1 cellular context compared by ENCODE assay signal in genomic region chr16:66483689-66484452, GRCh38.
A peak's percentile ranks its signal among the peaks of the same experiment; 100 is the strongest.
TF ChIP-seq lines count a peak whose summit lies in the region.

No MANE protein-coding gene starts in this region.

TF ChIP-seq in HepG2, 621 proteins besides CTCF, POLR2A, EP300 and RAD21 (continued from another document and continues in another):
- TF ChIP-seq ZBTB2 (CRISPR knock-in tag; IDR thresholded peaks at IDR 0.05; ENCODE audit: low read depth) (no peak), ATF7-NPFF (CRISPR knock-in tag; IDR thresholded peaks at IDR 0.05; ENCODE audit: low read depth) (no peak), CEBPB (IDR thresholded peaks at IDR 0.05; ENCODE audit: borderline replicate concordance, low read depth, low read length) (no peak), BRCA1 (CRISPR knock-in tag; IDR thresholded peaks at IDR 0.05) (no peak), HMGA1 (CRISPR knock-in tag; conservative IDR thresholded peaks at IDR 0.05) (no peak), ZNF251 (CRISPR knock-in tag; IDR thresholded peaks at IDR 0.05) (no peak), MIER2 (CRISPR knock-in tag; IDR thresholded peaks at IDR 0.05) (no peak), ZNF354B (CRISPR knock-in tag; IDR thresholded peaks at IDR 0.05) (no peak), ZNF510 (CRISPR knock-in tag; IDR thresholded peaks at IDR 0.05; ENCODE audit: low read depth) (no peak), ZNF646 (CRISPR knock-in tag; IDR thresholded peaks at IDR 0.05) (no peak), ZNF205 (CRISPR knock-in tag; IDR thresholded peaks at IDR 0.05) (no peak), KDM2A (CRISPR knock-in tag; IDR thresholded peaks at IDR 0.05; ENCODE audit: borderline replicate concordance, low read depth) (peak; percentile 73), XRCC5 (optimal IDR thresholded peaks at IDR 0.05; ENCODE audit: low read length) (peak; percentile 84), ZMYM4 (CRISPR knock-in tag; IDR thresholded peaks at IDR 0.05) (no peak), SRY (CRISPR knock-in tag; IDR thresholded peaks at IDR 0.05) (no peak), EZH2 (conservative IDR thresholded peaks at IDR 0.05; ENCODE audit: low read depth, low read length) (no peak), ZNF17 (CRISPR knock-in tag; IDR thresholded peaks at IDR 0.05) (no peak), ZGPAT (CRISPR knock-in tag; IDR thresholded peaks at IDR 0.05) (no peak), ATF7 (IDR thresholded peaks at IDR 0.05) (no peak), ATF7 (CRISPR knock-in tag; IDR thresholded peaks at IDR 0.05) (no peak), MYNN (CRISPR knock-in tag; IDR thresholded peaks at IDR 0.05; ENCODE audit: low read depth) (no peak), HNF4G (IDR thresholded peaks at IDR 0.05; ENCODE audit: borderline replicate concordance, low read depth, low read length) (no peak), HNF4G (CRISPR knock-in tag; IDR thresholded peaks at IDR 0.05; ENCODE audit: borderline replicate concordance, low read depth) (no peak), EEA1 (CRISPR knock-in tag; IDR thresholded peaks at IDR 0.05; ENCODE audit: borderline replicate concordance) (no peak), NR1H2 (CRISPR knock-in tag; IDR thresholded peaks at IDR 0.05; ENCODE audit: borderline replicate concordance, low read depth) (no peak), SP140L (CRISPR knock-in tag; IDR thresholded peaks at IDR 0.05; ENCODE audit: borderline replicate concordance) (no peak), ATM (IDR thresholded peaks at IDR 0.05; ENCODE audit: borderline replicate concordance) (no peak), FOXP1 (IDR thresholded peaks at IDR 0.05) (no peak), FOXP1 (CRISPR knock-in tag; IDR thresholded peaks at IDR 0.05) (no peak), ZNF569 (CRISPR knock-in tag; IDR thresholded peaks at IDR 0.05; ENCODE audit: borderline replicate concordance) (no peak), NR2F6 (IDR thresholded peaks at IDR 0.05) (no peak), NR2F6 (CRISPR knock-in tag; IDR thresholded peaks at IDR 0.05) (peak; percentile 40; the same call in 1 of the 2 replicates), ARNT (IDR thresholded peaks at IDR 0.05) (no peak), RARA (CRISPR knock-in tag; IDR thresholded peaks at IDR 0.05) (no peak), ZNF24 (IDR thresholded peaks at IDR 0.05) (no peak), KDM4B (CRISPR knock-in tag; IDR thresholded peaks at IDR 0.05) (0 out of 2 replicates have a peak, but pooled peaks have one; percentile 56), NPAS2 (CRISPR knock-in tag; IDR thresholded peaks at IDR 0.05; ENCODE audit: borderline replicate concordance) (no peak), NFIB (CRISPR knock-in tag; IDR thresholded peaks at IDR 0.05; ENCODE audit: borderline replicate concordance) (no peak), NFKB2 (CRISPR knock-in tag; IDR thresholded peaks at IDR 0.05; ENCODE audit: borderline replicate concordance) (no peak), ZNF737 (CRISPR knock-in tag; IDR thresholded peaks at IDR 0.05; ENCODE audit: borderline replicate concordance) (no peak), ARID4A (CRISPR knock-in tag; IDR thresholded peaks at IDR 0.05; ENCODE audit: borderline replicate concordance) (peak; percentile 18; the same call in 1 of the 2 replicates), ZFP36 (IDR thresholded peaks at IDR 0.05; ENCODE audit: borderline replicate concordance, low read depth, low read length, partially characterized antibody) (peak; percentile 14), NCOR1 (IDR thresholded peaks at IDR 0.05; ENCODE audit: borderline replicate concordance, low read length) (no peak)
- TF ChIP-seq, protein P1, sequence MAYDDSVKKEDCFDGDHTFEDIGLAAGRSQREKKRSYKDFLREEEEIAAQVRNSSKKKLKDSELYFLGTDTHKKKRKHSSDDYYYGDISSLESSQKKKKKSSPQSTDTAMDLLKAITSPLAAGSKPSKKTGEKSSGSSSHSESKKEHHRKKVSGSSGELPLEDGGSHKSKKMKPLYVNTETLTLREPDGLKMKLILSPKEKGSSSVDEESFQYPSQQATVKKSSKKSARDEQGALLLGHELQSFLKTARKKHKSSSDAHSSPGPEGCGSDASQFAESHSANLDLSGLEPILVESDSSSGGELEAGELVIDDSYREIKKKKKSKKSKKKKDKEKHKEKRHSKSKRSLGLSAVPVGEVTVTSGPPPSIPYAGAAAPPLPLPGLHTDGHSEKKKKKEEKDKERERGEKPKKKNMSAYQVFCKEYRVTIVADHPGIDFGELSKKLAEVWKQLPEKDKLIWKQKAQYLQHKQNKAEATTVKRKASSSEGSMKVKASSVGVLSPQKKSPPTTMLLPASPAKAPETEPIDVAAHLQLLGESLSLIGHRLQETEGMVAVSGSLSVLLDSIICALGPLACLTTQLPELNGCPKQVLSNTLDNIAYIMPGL (CRISPR knock-in tag; IDR thresholded peaks at IDR 0.05; ENCODE audit: borderline replicate concordance in 1 of 2, low read depth in 1 of 2) = peak; percentile 25 to 72; a peak in 1 of 4 replicates
- TF ChIP-seq, protein P2, sequence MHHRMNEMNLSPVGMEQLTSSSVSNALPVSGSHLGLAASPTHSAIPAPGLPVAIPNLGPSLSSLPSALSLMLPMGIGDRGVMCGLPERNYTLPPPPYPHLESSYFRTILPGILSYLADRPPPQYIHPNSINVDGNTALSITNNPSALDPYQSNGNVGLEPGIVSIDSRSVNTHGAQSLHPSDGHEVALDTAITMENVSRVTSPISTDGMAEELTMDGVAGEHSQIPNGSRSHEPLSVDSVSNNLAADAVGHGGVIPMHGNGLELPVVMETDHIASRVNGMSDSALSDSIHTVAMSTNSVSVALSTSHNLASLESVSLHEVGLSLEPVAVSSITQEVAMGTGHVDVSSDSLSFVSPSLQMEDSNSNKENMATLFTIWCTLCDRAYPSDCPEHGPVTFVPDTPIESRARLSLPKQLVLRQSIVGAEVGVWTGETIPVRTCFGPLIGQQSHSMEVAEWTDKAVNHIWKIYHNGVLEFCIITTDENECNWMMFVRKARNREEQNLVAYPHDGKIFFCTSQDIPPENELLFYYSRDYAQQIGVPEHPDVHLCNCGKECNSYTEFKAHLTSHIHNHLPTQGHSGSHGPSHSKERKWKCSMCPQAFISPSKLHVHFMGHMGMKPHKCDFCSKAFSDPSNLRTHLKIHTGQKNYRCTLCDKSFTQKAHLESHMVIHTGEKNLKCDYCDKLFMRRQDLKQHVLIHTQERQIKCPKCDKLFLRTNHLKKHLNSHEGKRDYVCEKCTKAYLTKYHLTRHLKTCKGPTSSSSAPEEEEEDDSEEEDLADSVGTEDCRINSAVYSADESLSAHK (CRISPR knock-in tag; IDR thresholded peaks at IDR 0.05; ENCODE audit: borderline replicate concordance) = no peak
- TF ChIP-seq, protein P3, sequence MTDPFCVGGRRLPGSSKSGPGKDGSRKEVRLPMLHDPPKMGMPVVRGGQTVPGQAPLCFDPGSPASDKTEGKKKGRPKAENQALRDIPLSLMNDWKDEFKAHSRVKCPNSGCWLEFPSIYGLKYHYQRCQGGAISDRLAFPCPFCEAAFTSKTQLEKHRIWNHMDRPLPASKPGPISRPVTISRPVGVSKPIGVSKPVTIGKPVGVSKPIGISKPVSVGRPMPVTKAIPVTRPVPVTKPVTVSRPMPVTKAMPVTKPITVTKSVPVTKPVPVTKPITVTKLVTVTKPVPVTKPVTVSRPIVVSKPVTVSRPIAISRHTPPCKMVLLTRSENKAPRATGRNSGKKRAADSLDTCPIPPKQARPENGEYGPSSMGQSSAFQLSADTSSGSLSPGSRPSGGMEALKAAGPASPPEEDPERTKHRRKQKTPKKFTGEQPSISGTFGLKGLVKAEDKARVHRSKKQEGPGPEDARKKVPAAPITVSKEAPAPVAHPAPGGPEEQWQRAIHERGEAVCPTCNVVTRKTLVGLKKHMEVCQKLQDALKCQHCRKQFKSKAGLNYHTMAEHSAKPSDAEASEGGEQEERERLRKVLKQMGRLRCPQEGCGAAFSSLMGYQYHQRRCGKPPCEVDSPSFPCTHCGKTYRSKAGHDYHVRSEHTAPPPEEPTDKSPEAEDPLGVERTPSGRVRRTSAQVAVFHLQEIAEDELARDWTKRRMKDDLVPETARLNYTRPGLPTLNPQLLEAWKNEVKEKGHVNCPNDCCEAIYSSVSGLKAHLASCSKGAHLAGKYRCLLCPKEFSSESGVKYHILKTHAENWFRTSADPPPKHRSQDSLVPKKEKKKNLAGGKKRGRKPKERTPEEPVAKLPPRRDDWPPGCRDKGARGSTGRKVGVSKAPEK (CRISPR knock-in tag; IDR thresholded peaks at IDR 0.05; ENCODE audit: borderline replicate concordance) = no peak
